15 cellular contexts compared by ENCODE assay signal in genomic region chr22:31950226-31950625, GRCh38. TPM values are rescaled to one million over a fixed set of nuclear protein-coding genes. Genes with fewer than 3 reads are reported as not detected.
DNase-seq lines count a peak whose midpoint lies in the region; ATAC-seq and TF ChIP-seq lines count a peak whose summit lies in the region.
"Had no signal": no experiment of that assay in that cellular context is flagged by ENCODE, and none has a peak within 500 bp of the region (broad histone marks: within the 10 kb centered on the region; RNA-seq: fewer than 3 reads in every experiment).

No MANE protein-coding gene starts in this region.

- WGBS in gastroesophageal sphincter (ENCODE audit: low coverage in 1 of 2), 2 donors, result 32% methylated on average over 4 of the region's 4 CpGs; no CpG with 5 or more reads in 1 of the 2 donors

- H3K9ac ChIP-seq in skeletal muscle satellite cell (ENCODE audit: low read depth, low read length), result peak overlapping the region; percentile 14

- H3K4me3 ChIP-seq in gastroesophageal sphincter, result no peak overlapping the region
- no peak overlapping the region for H3K4me3 ChIP-seq in skeletal muscle satellite cell (ENCODE audit: low read length)
- no peak overlapping the region for H3K4me3 ChIP-seq in uterus
- H3K4me3 ChIP-seq: tibial nerve had no signal

- no peak for TF ChIP-seq CTCF in gastroesophageal sphincter (IDR thresholded peaks at IDR 0.05)
- no peak for TF ChIP-seq CTCF in uterus (IDR thresholded peaks at IDR 0.05)

- H3K9me3 ChIP-seq in gastroesophageal sphincter (no peaks in the 10 kb centered on the region), skeletal muscle satellite cell (replicated peaks; ENCODE audit: low read length) (no peaks in the 10 kb centered on the region), uterus (no peaks in the 10 kb centered on the region)
- H3K9me3 ChIP-seq: tibial nerve had no signal

- peak overlapping the region; percentile 4 for H3K4me2 ChIP-seq in skeletal muscle satellite cell (ENCODE audit: low read length)

- no peak for ATAC-seq in gastroesophageal sphincter
- no peak for ATAC-seq in GM18858 (IDR thresholded peaks at IDR 0.05; ENCODE audit: unreplicated experiment)
- no peak for ATAC-seq in HG03139 (IDR thresholded peaks at IDR 0.05; ENCODE audit: unreplicated experiment)

- H3K4me1 ChIP-seq in gastroesophageal sphincter (peaks cover 11 to 94% (median 61%) of the 10 kb centered on the region in 3 donors), skeletal muscle satellite cell (ENCODE audit: control insufficient read depth, insufficient read depth, low read length) (peaks cover 68% of the 10 kb centered on the region), uterus (peaks cover 14 to 22% of the 10 kb centered on the region in 2 donors)

- peak overlapping the region in 3 of 4 donors; percentile 78 to 84 (median 82) for H3K27ac ChIP-seq in gastroesophageal sphincter
- no peak overlapping the region for H3K27ac ChIP-seq in uterus
- H3K27ac ChIP-seq: WERI-Rb-1 had no signal

- peaks cover 0 to 28% of the 10 kb centered on the region in 2 donors for H3K36me3 ChIP-seq in gastroesophageal sphincter
- peaks cover 35% of the 10 kb centered on the region for H3K36me3 ChIP-seq in skeletal muscle satellite cell (ENCODE audit: insufficient read depth, low read length)
- no peaks in the 10 kb centered on the region for H3K36me3 ChIP-seq in uterus

- DNase-seq in GM03348 (ENCODE audit: low spot score) (peak; percentile 37), astrocyte of the hippocampus (ENCODE audit: low read depth, low spot score) (peak; percentile 49), uterus (no peak), retina (no peak)
- DNase-seq: activated naive CD4-positive, alpha-beta T cell treated with anti-CD3 and anti-CD28 coated beads, Interleukin-2, amount 50 U/mL, for 16 hours; DMS53; NCI-H1105; NCI-H226; occipital lobe; WERI-Rb-1 had no signal

- intact Hi-C loops in uterus (cut with DNase I; ENCODE audit: low total_unique reads), result loop anchor here (10.0 kb wide), 1 partner anchor 55 kb away; no protein-coding TSS in a partner anchor

- no peak for TF ChIP-seq POLR2A in gastroesophageal sphincter (IDR thresholded peaks at IDR 0.05)
- TF ChIP-seq POLR2A in uterus (IDR thresholded peaks at IDR 0.05), result no peak

- H3K27me3 ChIP-seq in gastroesophageal sphincter (no peaks in the 10 kb centered on the region), skeletal muscle satellite cell (ENCODE audit: control insufficient read depth, insufficient read depth, low read length) (no peaks in the 10 kb centered on the region), uterus (no peaks in the 10 kb centered on the region)
- H3K27me3 ChIP-seq: tibial nerve had no signal

- TF ChIP-seq EP300 in gastroesophageal sphincter (IDR thresholded peaks at IDR 0.05), result no peak

RNA-seq across cellular contexts. Expression of gene YWHAH, which starts 5.9 kb away (rescaled TPM):
- total RNA-seq in gastroesophageal sphincter (100 to 1,000 TPM; 127 to 263 (median 169) TPM), uterus (100 to 1,000 TPM in 2 of 4 donors, 10 to 100 TPM in 2; 37.1 to 209 (median 101) TPM)
- 81.9 and 90.4 TPM in 2 replicates for total RNA-seq in skeletal muscle satellite cell (2012; rRNA removed)

Comparison
In these comparisons a context has a peak if more than half of its experiments do, and no peak if none do; other contexts are left out.
1. DNase-seq: peak in GM03348 (single experiment) and astrocyte of the hippocampus (single experiment); none in uterus (0 of 2) and retina (single experiment).
2. H3K27ac ChIP-seq: peak in gastroesophageal sphincter (3 of 4); none in uterus (0 of 2).